In the genomic region with DNA sequence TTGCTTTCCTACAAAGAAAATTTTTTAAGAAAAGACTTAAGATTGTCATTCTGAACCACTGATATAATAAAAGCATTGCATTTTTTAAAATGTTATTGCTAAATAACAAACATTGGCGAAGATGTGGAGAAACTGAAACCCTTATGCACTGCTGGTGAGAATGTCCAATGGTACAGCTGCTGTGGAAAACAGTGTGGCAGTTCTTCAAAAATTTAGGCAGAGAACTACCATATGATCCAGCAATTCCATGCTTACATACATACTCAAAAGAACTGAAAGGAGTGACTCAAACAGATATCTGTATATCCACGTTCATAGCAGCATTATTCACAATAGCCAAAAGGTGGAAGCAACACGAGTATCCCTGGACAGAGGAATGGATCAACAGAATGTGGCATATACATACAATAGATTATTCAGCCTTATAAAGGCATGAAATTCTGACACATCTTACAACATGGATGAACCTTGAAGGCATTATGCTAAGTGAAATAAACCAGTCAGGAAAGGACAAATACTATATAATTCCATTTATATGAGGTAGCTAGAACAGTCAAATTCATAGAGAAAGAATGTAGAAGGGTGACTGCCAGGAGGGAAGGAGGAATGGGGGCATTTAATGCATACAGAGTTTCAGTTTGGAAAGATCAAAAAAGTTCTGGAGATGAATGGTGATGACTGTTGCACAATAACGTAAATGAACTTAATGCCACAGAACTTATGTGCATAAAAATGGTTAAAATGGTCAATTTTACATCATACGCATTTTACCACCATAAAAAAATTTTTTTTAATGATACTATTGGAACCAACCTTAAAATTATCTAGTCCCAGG, we compare ENCODE assay signal across 18 cellular contexts.
"Had no signal": no experiment of that assay in that cellular context is flagged by ENCODE, and none has a peak within 500 bp of the region (broad histone marks: within the 10 kb centered on the region; RNA-seq: fewer than 3 reads in every experiment).

No MANE protein-coding gene starts in this region.

- H3K4me1 ChIP-seq: left ventricle myocardium inferior, transverse colon had no signal

- DNase-seq: activated CD4-positive, alpha-beta T cell treated with anti-CD3 and anti-CD28 coated beads for 48 hours; activated CD8-positive, alpha-beta T cell treated with anti-CD3 and anti-CD28 coated beads for 36 hours; activated gamma-delta T cell; activated naive CD8-positive, alpha-beta T cell treated with anti-CD3 and anti-CD28 coated beads for 36 hours; activated T-cell treated with anti-CD3 and anti-CD28 coated beads, Interleukin-2, amount 50 U/mL, for 48 hours; anterior cingulate cortex; cerebellar nuclear complex; dermis blood vessel endothelial cell; endodermal cell; erythroblast; left ventricle myocardium inferior; naive B cell; stimulated activated CD4-positive, alpha-beta T cell treated with anti-CD3 and anti-CD28 coated beads, Interleukin-4, amount 100 ng/mL, for 1 hour; stimulated activated naive CD4-positive, alpha-beta T cell; substantia nigra; transverse colon had no signal

- H3K4me3 ChIP-seq: hepatocyte, left ventricle myocardium inferior, transverse colon had no signal

- H3K9me3 ChIP-seq: left ventricle myocardium inferior, neutrophil, transverse colon had no signal

- H3K4me2 ChIP-seq: hepatocyte had no signal

- H3K27ac ChIP-seq: hepatocyte, left ventricle myocardium inferior, neutrophil, transverse colon had no signal

- H2AFZ ChIP-seq: hepatocyte had no signal

- ATAC-seq: activated CD8-positive, alpha-beta T cell treated with anti-CD3 and anti-CD28 coated beads for 36 hours had no signal

- H3K27me3 ChIP-seq: hepatocyte, neutrophil, transverse colon had no signal
